Comparison of ENCODE assay signal across 19 cellular contexts in genomic region chr10:111944331-111944730, GRCh38.
"Had no signal": no experiment of that assay in that cellular context is flagged by ENCODE, and none has a peak within 500 bp of the region (broad histone marks: within the 10 kb centered on the region; RNA-seq: fewer than 3 reads in every experiment).

No MANE protein-coding gene starts in this region.

- H3K4me3 ChIP-seq: ascending aorta, esophagus squamous epithelium, hepatocyte, left lung, prostate gland, right atrium auricular region, tibial nerve had no signal

- H3K27ac ChIP-seq: ascending aorta, esophagus squamous epithelium, hepatocyte, left lung, prostate gland, right atrium auricular region, tibial nerve had no signal

- H2AFZ ChIP-seq: hepatocyte had no signal

- H3K36me3 Mint-ChIP-seq: activated naive CD4-positive, alpha-beta T cell treated with anti-CD3 and anti-CD28 coated beads, Interleukin-2, amount 50 U/mL, for 24 hours had no signal

- H3K4me1 Mint-ChIP-seq: activated naive CD4-positive, alpha-beta T cell treated with anti-CD3 and anti-CD28 coated beads, Interleukin-2, amount 50 U/mL, for 24 hours; nephron had no signal

- H3K79me2 ChIP-seq: hepatocyte had no signal

- H3K27ac Mint-ChIP-seq: activated naive CD4-positive, alpha-beta T cell treated with anti-CD3 and anti-CD28 coated beads, Interleukin-2, amount 50 U/mL, for 24 hours; nephron had no signal

- H3K36me3 ChIP-seq: ascending aorta, esophagus squamous epithelium, left lung, prostate gland, right atrium auricular region, tibial nerve had no signal

- H3K4me1 ChIP-seq: ascending aorta, esophagus squamous epithelium, left lung, prostate gland, right atrium auricular region, tibial nerve had no signal

- ATAC-seq: activated CD4-positive, CD25-positive, alpha-beta regulatory T cell treated with anti-CD3 and anti-CD28 coated beads, Interleukin-2, amount 50 U/mL, for 24 hours; left lung; stimulated activated naive CD8-positive, alpha-beta T cell treated with anti-CD3 and anti-CD28 coated beads, Interleukin-15, Interleukin-2, amounts not matched to agents 100 U/mL and 50 U/mL, for 24 hours had no signal

- H3K27me3 ChIP-seq: ascending aorta, esophagus squamous epithelium, hepatocyte, left lung, right atrium auricular region, tibial nerve had no signal

- DNase-seq: activated gamma-delta T cell; cerebellar nuclear complex; effector memory CD4-positive, alpha-beta T cell; esophagus squamous epithelium; left lung; midbrain; stimulated activated CD4-positive, alpha-beta T cell treated with anti-CD3 and anti-CD28 coated beads, Interleukin-2, amount 100 ng/mL, for 24 hours; stimulated activated naive CD8-positive, alpha-beta T cell treated with anti-CD3 and anti-CD28 coated beads, Interleukin-15, Interleukin-2, amounts not matched to agents 100 U/mL and 50 U/mL, for 24 hours; substantia nigra; T-helper 1 cell; T1000 had no signal

- H3K4me3 Mint-ChIP-seq: activated naive CD4-positive, alpha-beta T cell treated with anti-CD3 and anti-CD28 coated beads, Interleukin-2, amount 50 U/mL, for 24 hours; nephron had no signal

- H3K9me3 ChIP-seq: ascending aorta, esophagus squamous epithelium, prostate gland had no signal

- H3K4me2 ChIP-seq: hepatocyte had no signal
